Comparison of ENCODE assay signal across 9 cellular contexts in genomic region chr2:120914839-120915521, GRCh38.
A peak's percentile ranks its signal among the peaks of the same experiment; 100 is the strongest.
DNase-seq lines count a peak whose midpoint lies in the region; ATAC-seq and TF ChIP-seq lines count a peak whose summit lies in the region.
"Had no signal": no experiment of that assay in that cellular context is flagged by ENCODE, and none has a peak within 500 bp of the region (broad histone marks: within the 10 kb centered on the region; RNA-seq: fewer than 3 reads in every experiment).

No MANE protein-coding gene starts in this region.

- no peak overlapping the region for H3K27ac ChIP-seq in GM23338 (ENCODE audit: low read depth)
- H3K27ac ChIP-seq in heart left ventricle, result peak overlapping the region in 11 of 12 donors; percentile 67 to 91 (median 80)
- peak overlapping the region; percentile 6 to 74 (median 45) for H3K27ac ChIP-seq in sigmoid colon
- no peak overlapping the region for H3K27ac ChIP-seq in OCI-LY7 (ENCODE audit: low read depth, low read length, poor library complexity, severe bottlenecking)

- intact Hi-C loops in heart left ventricle (cut with DNase I) (loop anchor here in 1 of 10 donors (2.0 kb wide), 1 partner anchor 24 kb away; no protein-coding TSS in a partner anchor), sigmoid colon (cut with DNase I) (loop anchor here (5.0 kb wide), 1 partner anchor 448 kb away; no protein-coding TSS in a partner anchor), OCI-LY7 (cut with micrococcal nuclease; ENCODE audit: unreplicated experiment) (no loop called here)

- WGBS in heart left ventricle, 4 donors, result 3 to 18% (median 14%) methylated on average over 11 to 17 of the region's 17 CpGs
- 70 to 77% methylated on average over 17 of the region's 17 CpGs for WGBS in sigmoid colon, 2 donors

- H3K27me3 Mint-ChIP-seq in GM23338 (ENCODE audit: insufficient read depth, low read depth, poor library complexity), result peaks cover 12% of the 10 kb centered on the region

- H3K36me3 Mint-ChIP-seq in GM23338 (ENCODE audit: low read depth), result no peaks in the 10 kb centered on the region

- no peak overlapping the region for H3K4me2 ChIP-seq in GM23338
- H3K4me2 ChIP-seq in OCI-LY7 (ENCODE audit: low read length), result no peak overlapping the region

- ATAC-seq in GM23338, result peak; percentile 22
- peak; percentile 85 to 93 (median 89) for ATAC-seq in heart left ventricle

- no peaks in the 10 kb centered on the region for H3K9me2 ChIP-seq in GM23338 (ENCODE audit: insufficient read depth)
- no peaks in the 10 kb centered on the region for H3K9me2 ChIP-seq in OCI-LY7 (ENCODE audit: insufficient read depth, low read length)

- BruUV-seq in OCI-LY7 (replicated peaks; lab: Mats Ljungman, UMichigan), result no TSS peak

- H3K79me2 ChIP-seq in GM23338 (replicated peaks; ENCODE audit: insufficient read depth) (peaks cover 46% of the 10 kb centered on the region), OCI-LY7 (ENCODE audit: insufficient read depth, low read depth, low read length) (no peaks in the 10 kb centered on the region)

- H3K4me1 ChIP-seq in GM23338 (ENCODE audit: insufficient read depth) (peaks cover 10% of the 10 kb centered on the region; the same call in 1 of the 2 replicates), heart left ventricle (peaks cover 3 to 59% (median 35%) of the 10 kb centered on the region in 12 donors), sigmoid colon (peaks cover 0 to 34% (median 30%) of the 10 kb centered on the region in 4 donors), OCI-LY7 (ENCODE audit: insufficient read depth, low read length, poor library complexity, severe bottlenecking) (no peaks in the 10 kb centered on the region)

- no peaks in the 10 kb centered on the region for H3F3A ChIP-seq in GM23338 (replicated peaks; ENCODE audit: low read depth)

- POLR2A ChIA-PET in OCI-LY7 (lab: Charles Lee), result no interaction called here

- CTCF ChIA-PET in OCI-LY7 (lab: Charles Lee; ENCODE audit: unreplicated experiment), result no interaction called here

- TF ChIP-seq POLR2A in heart left ventricle (IDR thresholded peaks at IDR 0.05), result no peak
- TF ChIP-seq POLR2A in sigmoid colon (IDR thresholded peaks at IDR 0.05), result no peak

- TF ChIP-seq CTCF in GM23338 (conservative IDR thresholded peaks at IDR 0.05; ENCODE audit: low read depth in 2 of 2) (no peak), heart left ventricle (IDR thresholded peaks at IDR 0.05) (peak in 5 of 12 donors; percentile 21 to 47 (median 27)), sigmoid colon (IDR thresholded peaks at IDR 0.05) (no peak), OCI-LY7 (conservative IDR thresholded peaks at IDR 0.05; ENCODE audit: low read length) (no peak)

- H3K27me3 ChIP-seq in GM23338 (ENCODE audit: insufficient read depth) (no peaks in the 10 kb centered on the region), heart left ventricle (no peaks in the 10 kb centered on the region), sigmoid colon (no peaks in the 10 kb centered on the region)

- no peak for TF ChIP-seq EP300 in sigmoid colon (IDR thresholded peaks at IDR 0.05)

- no peak for DNase-seq in GM23338 (ENCODE audit: low spot score)
- DNase-seq in amniotic epithelial cell (ENCODE audit: low read depth), result peak; percentile 79
- DNase-seq in heart left ventricle, result peak; percentile 83 to 91 (median 88)
- DNase-seq in sigmoid colon, result peak; percentile 89
- DNase-seq in OCI-LY7 (ENCODE audit: low spot score), result no peak
- no peak for DNase-seq in activated CD8-positive, alpha-beta memory T cell treated with anti-CD3 and anti-CD28 coated beads, Interleukin-2, amount 50 U/mL, for 4 hours
- DNase-seq in NCI-H446 treated with DMSO at 0.1 percent for 48 hours (lab: John Stamatoyannopoulos, UW), result no peak
- DNase-seq in NK-92 (lab: John Stamatoyannopoulos, UW; ENCODE audit: unreplicated experiment), result no peak
- DNase-seq: T1000 had no signal

- H2AFZ ChIP-seq in GM23338 (no peak overlapping the region), OCI-LY7 (ENCODE audit: low read length) (no peak overlapping the region)

- H3K9me3 ChIP-seq in heart left ventricle (no peaks in the 10 kb centered on the region), sigmoid colon (no peaks in the 10 kb centered on the region), OCI-LY7 (ENCODE audit: low read length) (no peaks in the 10 kb centered on the region)

- H3K36me3 ChIP-seq in GM23338 (ENCODE audit: insufficient read depth) (no peaks in the 10 kb centered on the region), heart left ventricle (no peaks in the 10 kb centered on the region), sigmoid colon (no peaks in the 10 kb centered on the region), OCI-LY7 (ENCODE audit: insufficient read depth, low read length) (no peaks in the 10 kb centered on the region)

- no peaks in the 10 kb centered on the region for H3K9me3 Mint-ChIP-seq in GM23338

- H3K27ac Mint-ChIP-seq in GM23338, result peak overlapping the region; percentile 70

- H3K4me3 ChIP-seq in GM23338 (no peak overlapping the region), heart left ventricle (no peak overlapping the region), sigmoid colon (no peak overlapping the region), OCI-LY7 (ENCODE audit: low read depth, low read length, poor library complexity, severe bottlenecking) (no peak overlapping the region)

- H4K20me1 ChIP-seq in GM23338 (replicated peaks; ENCODE audit: insufficient read depth), result peaks cover 24% of the 10 kb centered on the region
- no peaks in the 10 kb centered on the region for H4K20me1 ChIP-seq in OCI-LY7 (ENCODE audit: insufficient read depth, low read length)

- H3K4me3 Mint-ChIP-seq in GM23338, result no peak overlapping the region

- H3K4me1 Mint-ChIP-seq in GM23338, result peaks cover 43% of the 10 kb centered on the region

TF ChIP-seq in GM23338, 12 proteins besides CTCF, POLR2A, EP300 and RAD21:
- no peak for TF ChIP-seq EZH2 (IDR thresholded peaks at IDR 0.05; ENCODE audit: low read depth, unreplicated experiment)
- TF ChIP-seq ZNF331 (CRISPR knock-in tag; IDR thresholded peaks at IDR 0.05; ENCODE audit: low read depth), result no peak
- TF ChIP-seq, protein P1, sequence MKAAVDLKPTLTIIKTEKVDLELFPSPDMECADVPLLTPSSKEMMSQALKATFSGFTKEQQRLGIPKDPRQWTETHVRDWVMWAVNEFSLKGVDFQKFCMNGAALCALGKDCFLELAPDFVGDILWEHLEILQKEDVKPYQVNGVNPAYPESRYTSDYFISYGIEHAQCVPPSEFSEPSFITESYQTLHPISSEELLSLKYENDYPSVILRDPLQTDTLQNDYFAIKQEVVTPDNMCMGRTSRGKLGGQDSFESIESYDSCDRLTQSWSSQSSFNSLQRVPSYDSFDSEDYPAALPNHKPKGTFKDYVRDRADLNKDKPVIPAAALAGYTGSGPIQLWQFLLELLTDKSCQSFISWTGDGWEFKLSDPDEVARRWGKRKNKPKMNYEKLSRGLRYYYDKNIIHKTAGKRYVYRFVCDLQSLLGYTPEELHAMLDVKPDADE (IDR thresholded peaks at IDR 0.05), result no peak
- no peak for TF ChIP-seq POLR2AphosphoS5 (IDR thresholded peaks at IDR 0.05; ENCODE audit: low read depth)
- no peak for TF ChIP-seq EZH2phosphoT487 (IDR thresholded peaks at IDR 0.05; ENCODE audit: unreplicated experiment)
- no peak for TF ChIP-seq NANOG (IDR thresholded peaks at IDR 0.05; ENCODE audit: borderline replicate concordance)
- TF ChIP-seq CREB1 (CRISPR knock-in tag; IDR thresholded peaks at IDR 0.05; ENCODE audit: low read depth), result no peak

Comparison
In these comparisons a context has a peak if more than half of its experiments do, and no peak if none do; other contexts are left out.
1. DNase-seq: peak in amniotic epithelial cell (single experiment), heart left ventricle (5 of 5) and sigmoid colon (single experiment); none in GM23338 (single experiment), OCI-LY7 (single experiment), activated CD8-positive, alpha-beta memory T cell treated with anti-CD3 and anti-CD28 coated beads, Interleukin-2, amount 50 U/mL, for 4 hours (single experiment), NCI-H446 treated with DMSO at 0.1 percent for 48 hours (single experiment) and NK-92 (single experiment).
2. H3K27ac ChIP-seq: peak in heart left ventricle (11 of 12) and sigmoid colon (4 of 4); none in GM23338 (single experiment) and OCI-LY7 (single experiment).